ENCODE assay signal across 24 cellular contexts in the genomic region with DNA sequence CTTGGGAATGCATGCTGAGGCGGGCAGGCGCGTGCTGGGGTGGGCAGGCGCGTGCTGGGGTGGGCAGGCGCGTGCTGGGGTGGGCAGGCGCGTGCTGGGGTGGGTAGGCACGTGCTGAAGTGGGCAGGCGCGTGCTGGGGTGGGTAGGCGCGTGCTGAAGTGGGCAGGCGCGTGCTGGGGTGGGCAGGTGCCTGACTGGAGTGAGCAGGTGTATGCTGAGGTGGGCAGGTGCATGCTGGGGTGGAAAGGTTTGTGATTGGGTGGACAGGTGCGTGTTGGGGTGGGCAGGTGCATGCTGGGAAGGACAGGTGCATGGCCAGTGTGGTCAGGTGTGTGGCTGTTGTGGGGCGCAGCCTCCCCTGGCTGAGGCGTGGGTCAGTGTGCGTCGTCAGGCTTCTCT.
"Had no signal": no experiment of that assay in that cellular context is flagged by ENCODE, and none has a peak within 500 bp of the region (broad histone marks: within the 10 kb centered on the region; RNA-seq: fewer than 3 reads in every experiment).

No MANE protein-coding gene starts in this region.

- ATAC-seq: K562 had no signal

- H3K9me3 ChIP-seq: SJSA1 had no signal

- H3K4me2 ChIP-seq: KMS-11 had no signal

- H3K4me1 Mint-ChIP-seq: IgD-negative memory B cell had no signal

- H3K27ac ChIP-seq: KMS-11, SJSA1, SK-N-MC had no signal

- H3K4me3 ChIP-seq: K562, SJSA1, SK-N-MC had no signal

- H3K27me3 Mint-ChIP-seq: IgD-negative memory B cell had no signal

- H3K4me1 ChIP-seq: SJSA1 had no signal

- H3K36me3 ChIP-seq: SJSA1 had no signal

- DNase-seq: Kasumi-1, MM.1S, NCI-H1048, NCI-H1105, NCI-H1417, NCI-H1436 treated with DMSO at 0.1 percent for 48 hours, NCI-H1694, NCI-H187 treated with DMSO at 0.1 percent for 48 hours, NCI-H2029 treated with DMSO at 0.1 percent for 48 hours, NCI-H2171 treated with DMSO at 0.1 percent for 48 hours, NCI-H345, NCI-H446 treated with DMSO at 0.1 percent for 48 hours, NCI-H510A treated with DMSO at 0.1 percent for 48 hours, NCI-H526, NCI-H774, Right ventricle myocardium superior, RPMI8226, SIG-M5 had no signal

- H3K9ac ChIP-seq: KMS-11 had no signal

- H3K27ac Mint-ChIP-seq: IgD-negative memory B cell had no signal

- FAIRE-seq: K562, RCC 7860 had no signal

- H3K4me3 Mint-ChIP-seq: IgD-negative memory B cell had no signal
